In the genomic region with DNA sequence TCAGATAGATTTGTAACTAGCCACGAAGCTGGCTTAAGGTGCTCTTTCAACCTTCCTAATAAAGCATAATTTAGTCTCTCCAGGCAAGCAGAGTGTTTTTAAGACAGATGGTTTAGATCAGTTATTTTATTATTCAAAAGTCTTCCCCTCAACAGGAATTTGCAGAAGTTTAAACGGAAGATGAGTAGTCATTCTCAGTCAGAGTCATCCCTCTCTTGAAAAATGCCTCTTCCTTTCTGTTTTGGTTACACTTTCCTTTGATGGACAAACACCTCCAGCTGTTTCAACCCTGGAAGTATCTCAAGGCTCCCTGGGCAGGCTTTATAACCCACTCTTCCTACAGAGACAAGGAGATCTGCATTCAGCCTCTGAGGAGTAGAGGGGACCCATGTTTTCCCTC, we compare ENCODE assay signal across 15 cellular contexts.
A peak's percentile ranks its signal among the peaks of the same experiment; 100 is the strongest.
DNase-seq lines count a peak whose midpoint lies in the region; ATAC-seq and TF ChIP-seq lines count a peak whose summit lies in the region.
"Had no signal": no experiment of that assay in that cellular context is flagged by ENCODE, and none has a peak within 500 bp of the region (broad histone marks: within the 10 kb centered on the region; RNA-seq: fewer than 3 reads in every experiment).

No MANE protein-coding gene starts in this region.

- in situ Hi-C loops in astrocyte of the spinal cord (cut with HindIII; ENCODE audit: low sequenced_read_pairs): no loop called here

- peaks cover 58 to 76% (median 58%) of the 10 kb centered on the region in 3 donors for H3K4me1 Mint-ChIP-seq in naive B cell
- H3K4me1 Mint-ChIP-seq: T-helper 17 cell had no signal

- H3K4me3 Mint-ChIP-seq in naive B cell: peak overlapping the region in 7 of 8 donors; percentile 19 to 80 (median 73)
- H3K4me3 Mint-ChIP-seq: CD4-positive, alpha-beta T cell; T-helper 17 cell had no signal

- H3K36me3 ChIP-seq in BJ (ENCODE audit: control insufficient read depth, insufficient read depth, low read length) (no peaks in the 10 kb centered on the region), H7 (replicated peaks; ENCODE audit: control insufficient read depth, insufficient read depth, low read length) (no peaks in the 10 kb centered on the region)

- DNase-seq in BJ (ENCODE audit: low read depth) (peak; percentile 46), H7 (peak; percentile 7), astrocyte of the spinal cord (ENCODE audit: low read depth, low spot score) (peak; percentile 57), naive B cell (no peak), NCI-H1930 (lab: John Stamatoyannopoulos, UW) (no peak)
- DNase-seq: CD4-positive, alpha-beta T cell; dorsolateral prefrontal cortex; foreskin keratinocyte; posterior cingulate gyrus; T-helper 17 cell; trophoblast cell had no signal

- peaks cover 0 to 12% (median 3%) of the 10 kb centered on the region in 7 donors for H3K9me3 Mint-ChIP-seq in naive B cell
- H3K9me3 Mint-ChIP-seq: CD4-positive, alpha-beta T cell had no signal

- H3K27me3 Mint-ChIP-seq in naive B cell: no peaks in the 10 kb centered on the region

- ATAC-seq in naive B cell (ENCODE audit: low read depth in 2 of 2): peak; percentile 24 to 29
- ATAC-seq in GM19328 (IDR thresholded peaks at IDR 0.05; ENCODE audit: unreplicated experiment): no peak
- ATAC-seq in HG03521 (IDR thresholded peaks at IDR 0.05; ENCODE audit: unreplicated experiment): no peak
- ATAC-seq in GM21367 (IDR thresholded peaks at IDR 0.05; ENCODE audit: unreplicated experiment): no peak
- ATAC-seq: foreskin keratinocyte, HepG2, T-helper 17 cell had no signal

- POLR2A ChIA-PET in BJ (lab: Charles Lee): no interaction called here

- H3K27ac Mint-ChIP-seq in naive B cell: peak overlapping the region; percentile 65 to 95 (median 90)
- H3K27ac Mint-ChIP-seq: CD4-positive, alpha-beta T cell; T-helper 17 cell had no signal

- H3K4me3 ChIP-seq in BJ (ENCODE audit: low read depth, low read length) (no peak overlapping the region), H7 (ENCODE audit: insufficient read depth, low read depth, low read length) (no peak overlapping the region), astrocyte of the spinal cord (ENCODE audit: low read depth, low read length) (no peak overlapping the region)
- H3K4me3 ChIP-seq: dorsolateral prefrontal cortex had no signal

- CTCF ChIA-PET in BJ (lab: Yijun Ruan, JAX): interaction anchor here (1.1 kb wide), 1 partner anchor 124 kb away, joined by 3 read pairs; no protein-coding TSS in a partner anchor

- TF ChIP-seq CTCF in BJ (IDR thresholded peaks at IDR 0.05; ENCODE audit: insufficient read depth, low read depth, low read length) (no peak), astrocyte of the spinal cord (IDR thresholded peaks at IDR 0.05; ENCODE audit: low read depth, low read length) (no peak)

- peaks cover 0 to 16% of the 10 kb centered on the region in 2 donors for H3K36me3 Mint-ChIP-seq in naive B cell

- H3K27me3 ChIP-seq in BJ (ENCODE audit: control insufficient read depth, insufficient read depth, low read length) (no peaks in the 10 kb centered on the region), H7 (ENCODE audit: control insufficient read depth, insufficient read depth, low read length) (no peaks in the 10 kb centered on the region)
- H3K27me3 ChIP-seq: dorsolateral prefrontal cortex, foreskin keratinocyte had no signal

Comparison
In these comparisons a context has a peak if more than half of its experiments do, and no peak if none do; other contexts are left out.
1. DNase-seq: peak in BJ (single experiment), H7 (single experiment) and astrocyte of the spinal cord (single experiment); none in naive B cell (single experiment) and NCI-H1930 (0 of 2).
2. ATAC-seq: peak in naive B cell (2 of 2); none in GM19328 (single experiment), HG03521 (single experiment) and GM21367 (single experiment).